ENCODE assay signal across 27 cellular contexts in the genomic region with DNA sequence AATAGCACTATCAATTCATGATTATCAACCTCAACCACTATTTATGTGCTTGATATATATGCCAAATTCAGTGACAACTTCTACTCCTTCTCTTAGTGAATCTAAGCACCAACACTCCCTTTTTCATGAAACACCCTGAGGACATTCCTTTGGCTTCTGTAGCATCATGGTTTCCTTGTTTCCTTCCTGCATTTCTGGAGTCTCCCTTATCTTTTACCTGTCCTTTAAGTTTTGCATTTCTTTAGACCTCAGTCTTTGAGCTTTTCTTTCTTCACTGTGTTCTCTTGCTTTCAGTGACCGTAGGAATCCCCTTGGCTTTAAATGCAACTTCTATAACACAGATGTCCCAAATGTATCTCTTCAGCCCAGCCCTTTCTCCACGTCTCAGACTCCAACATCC.
"Had no signal": no experiment of that assay in that cellular context is flagged by ENCODE, and none has a peak within 500 bp of the region (broad histone marks: within the 10 kb centered on the region; RNA-seq: fewer than 3 reads in every experiment).

No MANE protein-coding gene starts in this region.

- H3K4me1 ChIP-seq: left lung, lower lobe of right lung, parathyroid adenoma, psoas muscle, right lobe of liver, stomach, testis, transverse colon, upper lobe of left lung, vagina had no signal

- H3K27ac Mint-ChIP-seq: naive thymus-derived CD8-positive, alpha-beta T cell; nephron; stimulated activated naive B cell treated with anti-CD40 and anti-IgM and Interleukin-4, amounts not matched to agents 10 μg/mL and 1 μg/mL and 100 μg/mL, for 72 hours had no signal

- H3K4me3 ChIP-seq: left lung, lower lobe of right lung, psoas muscle, right lobe of liver, stomach, testis, thyroid gland, transverse colon, upper lobe of left lung, vagina had no signal

- ATAC-seq: left colon; left lung; lower lobe of right lung; naive thymus-derived CD8-positive, alpha-beta T cell; psoas muscle; right lobe of liver; stimulated activated naive B cell treated with anti-CD40 and anti-IgM and Interleukin-4, amounts not matched to agents 10 μg/mL and 1 μg/mL and 100 μg/mL, for 72 hours; stimulated activated naive CD8-positive, alpha-beta T cell treated with anti-CD3 and anti-CD28 coated beads, Interleukin-15, Interleukin-2, amounts not matched to agents 100 U/mL and 50 U/mL, for 24 hours had no signal

- H3K27me3 ChIP-seq: left lung, neutrophil, right lobe of liver, stomach, testis, thyroid gland, transverse colon, upper lobe of left lung, vagina had no signal

- H3K36me3 Mint-ChIP-seq: naive thymus-derived CD8-positive, alpha-beta T cell; stimulated activated naive B cell treated with anti-CD40 and anti-IgM and Interleukin-4, amounts not matched to agents 10 μg/mL and 1 μg/mL and 100 μg/mL, for 72 hours had no signal

- H3K27ac ChIP-seq: left lung, lower lobe of right lung, neutrophil, parathyroid adenoma, psoas muscle, right lobe of liver, stomach, testis, thyroid gland, transverse colon, upper lobe of left lung, vagina had no signal

- H3K4me1 Mint-ChIP-seq: naive thymus-derived CD8-positive, alpha-beta T cell; neural crest cell had no signal

- H3K9me3 ChIP-seq: left lung, lower lobe of right lung, neutrophil, psoas muscle, right lobe of liver, stomach, testis, thyroid gland, transverse colon, upper lobe of left lung, vagina had no signal

- DNase-seq: hippocampal formation; kidney; left colon; left lung; lower lobe of right lung; mammary epithelial cell; mesenchymal stem cell; naive thymus-derived CD8-positive, alpha-beta T cell; occipital lobe; psoas muscle; right lobe of liver; stimulated activated CD4-positive, alpha-beta T cell treated with anti-CD3 and anti-CD28 coated beads, Interleukin-12 subunit alpha, Interleukin-12 subunit beta, amount 100 ng/mL, for 4 hours; stimulated activated CD4-positive, alpha-beta T cell treated with anti-CD3 and anti-CD28 coated beads, Interleukin-15, amount 100 ng/mL, for 24 hours; stimulated activated CD4-positive, alpha-beta T cell treated with anti-CD3 and anti-CD28 coated beads, Interleukin-2, amount 100 ng/mL, for 24 hours; stimulated activated CD4-positive, alpha-beta T cell treated with anti-CD3 and anti-CD28 coated beads, Interleukin-4, amount 100 ng/mL, for 1 hour; stimulated activated naive B cell treated with anti-CD40 and anti-IgM and Interleukin-4, amounts not matched to agents 10 μg/mL and 1 μg/mL and 100 μg/mL, for 72 hours; stimulated activated naive CD8-positive, alpha-beta T cell treated with anti-CD3 and anti-CD28 coated beads, Interleukin-15, Interleukin-2, amounts not matched to agents 100 U/mL and 50 U/mL, for 24 hours; stomach; testis; thyroid gland; transverse colon; upper lobe of left lung had no signal

- H2AFZ ChIP-seq: parathyroid adenoma had no signal

- H3K9me3 Mint-ChIP-seq: naive thymus-derived CD8-positive, alpha-beta T cell; nephron; neural crest cell; stimulated activated naive B cell treated with anti-CD40 and anti-IgM and Interleukin-4, amounts not matched to agents 10 μg/mL and 1 μg/mL and 100 μg/mL, for 72 hours had no signal

- H3K79me2 ChIP-seq: parathyroid adenoma had no signal

- H3K36me3 ChIP-seq: left lung, lower lobe of right lung, neutrophil, right lobe of liver, stomach, thyroid gland, transverse colon, upper lobe of left lung, vagina had no signal

- H3K4me3 Mint-ChIP-seq: naive thymus-derived CD8-positive, alpha-beta T cell; nephron; neural crest cell; stimulated activated naive B cell treated with anti-CD40 and anti-IgM and Interleukin-4, amounts not matched to agents 10 μg/mL and 1 μg/mL and 100 μg/mL, for 72 hours had no signal

- H3K9ac ChIP-seq: parathyroid adenoma had no signal
